In genomic region chr1:45516465-45516864, GRCh38 we compare ENCODE assay signal across 22 cellular contexts. TPM values are rescaled to one million over a fixed set of nuclear protein-coding genes. Genes with fewer than 3 reads are reported as not detected.
DNase-seq lines count a peak whose midpoint lies in the region; ATAC-seq, FAIRE-seq and TF ChIP-seq lines count a peak whose summit lies in the region.
"Had no signal": no experiment of that assay in that cellular context is flagged by ENCODE, and none has a peak within 500 bp of the region (broad histone marks: within the 10 kb centered on the region; RNA-seq: fewer than 3 reads in every experiment).

No MANE protein-coding gene starts in this region.

- H3K4me1 ChIP-seq in CD4-positive, alpha-beta memory T cell (ENCODE audit: insufficient read depth, low read length), result peaks cover 20% of the 10 kb centered on the region
- peaks cover 20% of the 10 kb centered on the region for H3K4me1 ChIP-seq in astrocyte (ENCODE audit: insufficient read depth, low read length)
- peaks cover 0 to 32% (median 29%) of the 10 kb centered on the region in 4 donors for H3K4me1 ChIP-seq in sigmoid colon
- peaks cover 10% of the 10 kb centered on the region for H3K4me1 ChIP-seq in neural progenitor cell
- H3K4me1 ChIP-seq: BE2C had no signal

- H3K9ac ChIP-seq in astrocyte (ENCODE audit: low read length) (no peak overlapping the region), neural progenitor cell (no peak overlapping the region)

- no peaks in the 10 kb centered on the region for H3K27me3 Mint-ChIP-seq in CD4-positive, alpha-beta memory T cell
- H3K27me3 Mint-ChIP-seq in IgD-negative memory B cell (no peaks in the 10 kb centered on the region), astrocyte (ENCODE audit: low read depth, unreplicated experiment) (no peaks in the 10 kb centered on the region), naive B cell (no peaks in the 10 kb centered on the region), neural progenitor cell (ENCODE audit: insufficient read depth, low read depth) (peaks cover 2% of the 10 kb centered on the region)

- peaks cover 40% of the 10 kb centered on the region for H3F3A ChIP-seq in neural progenitor cell (ENCODE audit: low read depth)

- H3K27me3 ChIP-seq in CD4-positive, alpha-beta memory T cell (ENCODE audit: insufficient read depth, low read length), result no peaks in the 10 kb centered on the region
- H3K27me3 ChIP-seq in astrocyte (ENCODE audit: insufficient read depth, low read length), result no peaks in the 10 kb centered on the region
- no peaks in the 10 kb centered on the region for H3K27me3 ChIP-seq in sigmoid colon
- H3K27me3 ChIP-seq in neural progenitor cell, result no peaks in the 10 kb centered on the region
- H3K27me3 ChIP-seq: BE2C, brain microvascular endothelial cell, tibial nerve had no signal

- TF ChIP-seq CTCF in astrocyte (IDR thresholded peaks at IDR 0.05; ENCODE audit: insufficient read depth, low read depth, low read length), result no peak
- no peak for TF ChIP-seq CTCF in sigmoid colon (IDR thresholded peaks at IDR 0.05)
- TF ChIP-seq CTCF in neural progenitor cell (IDR thresholded peaks at IDR 0.05), result no peak

- no peak for DNase-seq in CD4-positive, alpha-beta memory T cell
- DNase-seq in astrocyte (ENCODE audit: low read depth), result no peak
- no peak for DNase-seq in naive B cell
- DNase-seq in HK-2 (ENCODE audit: unreplicated experiment), result no peak
- DNase-seq in sigmoid colon, result no peak
- no peak for DNase-seq in neural progenitor cell (ENCODE audit: low spot score)
- DNase-seq: activated CD4-positive, alpha-beta T cell treated with anti-CD3 and anti-CD28 coated beads, Interleukin-2, amount 50 U/mL, for 48 hours; activated gamma-delta T cell; BE2C; brain microvascular endothelial cell; DMS53; MV-4-11; NCI-H2029 treated with DMSO at 0.1 percent for 48 hours; NCI-H510A treated with DMSO at 0.1 percent for 48 hours; occipital lobe; stimulated activated CD4-positive, alpha-beta T cell treated with anti-CD3 and anti-CD28 coated beads, Interleukin-4, amount 100 ng/mL, for 4 hours had no signal

- H3K36me3 ChIP-seq in CD4-positive, alpha-beta memory T cell (ENCODE audit: insufficient read depth, low read length), result peaks cover 49% of the 10 kb centered on the region
- H3K36me3 ChIP-seq in astrocyte (ENCODE audit: insufficient read depth, low read length), result peaks cover 49% of the 10 kb centered on the region
- H3K36me3 ChIP-seq in sigmoid colon, result peaks cover 28 to 65% (median 45%) of the 10 kb centered on the region in 4 donors
- H3K36me3 ChIP-seq in neural progenitor cell, result peaks cover 4% of the 10 kb centered on the region

- no peak for TF ChIP-seq EP300 in sigmoid colon (IDR thresholded peaks at IDR 0.05)

- FAIRE-seq in astrocyte (lab: Jason Lieb, UNC), result no peak
- FAIRE-seq: GM19239 had no signal

- 38 to 77% methylated on average over 4 of the region's 4 CpGs for WGBS in sigmoid colon, 2 donors

- H3K4me3 Mint-ChIP-seq in CD4-positive, alpha-beta memory T cell, result no peak overlapping the region
- H3K4me3 Mint-ChIP-seq in IgD-negative memory B cell (peak overlapping the region in 1 of 4 donors; percentile 66), astrocyte (ENCODE audit: unreplicated experiment) (peak overlapping the region; percentile 68), naive B cell (peak overlapping the region in 2 of 8 donors; percentile 25 to 73), neural progenitor cell (no peak overlapping the region)

- H4K20me1 ChIP-seq in astrocyte (ENCODE audit: insufficient read depth, low read length), result peaks cover 86% of the 10 kb centered on the region
- H4K20me1 ChIP-seq in neural progenitor cell (ENCODE audit: low read depth), result peaks cover 48% of the 10 kb centered on the region

- intact Hi-C loops in CD4-positive, alpha-beta memory T cell (cut with micrococcal nuclease), result no loop called here
- intact Hi-C loops in sigmoid colon (cut with DNase I), result no loop called here

- POLR2A ChIA-PET in CD4-positive, alpha-beta memory T cell (lab: Charles Lee; ENCODE audit: partially characterized antibody), result interaction anchor here (0.6 to 1.5 kb wide), 2 partner anchors 176 to 612 kb away, joined by 3 to 5 read pairs; partner anchors contain the start of genes MUTYH and TOE1

- H3K79me2 ChIP-seq in astrocyte (ENCODE audit: insufficient read depth, low read length) (peaks cover 64% of the 10 kb centered on the region), neural progenitor cell (ENCODE audit: low read depth) (peaks cover 57% of the 10 kb centered on the region)

- no peak overlapping the region for H3K4me3 ChIP-seq in CD4-positive, alpha-beta memory T cell (ENCODE audit: low read length in 2 of 2)
- H3K4me3 ChIP-seq in astrocyte (ENCODE audit: insufficient read depth, low read depth, low read length) (no peak overlapping the region), sigmoid colon (no peak overlapping the region), neural progenitor cell (no peak overlapping the region)
- H3K4me3 ChIP-seq: SK-N-MC, tibial nerve had no signal

- peak overlapping the region in 5 of 7 donors; percentile 22 to 71 (median 55) for H3K27ac Mint-ChIP-seq in CD4-positive, alpha-beta memory T cell
- H3K27ac Mint-ChIP-seq in IgD-negative memory B cell (peak overlapping the region in 2 of 3 donors; percentile 33 to 93), astrocyte (ENCODE audit: unreplicated experiment) (peak overlapping the region; percentile 69), naive B cell (peak overlapping the region in 4 of 6 donors; percentile 33 to 73 (median 56)), neural progenitor cell (no peak overlapping the region)

- TF ChIP-seq POLR2A in sigmoid colon (IDR thresholded peaks at IDR 0.05), result no peak

- peaks cover 14 to 37% (median 25%) of the 10 kb centered on the region in 4 donors for H3K4me1 Mint-ChIP-seq in CD4-positive, alpha-beta memory T cell
- H3K4me1 Mint-ChIP-seq in IgD-negative memory B cell, result peaks cover 11 to 22% (median 20%) of the 10 kb centered on the region in 3 donors
- peaks cover 34% of the 10 kb centered on the region for H3K4me1 Mint-ChIP-seq in astrocyte (ENCODE audit: low read depth, unreplicated experiment)
- peaks cover 15 to 35% (median 19%) of the 10 kb centered on the region in 3 donors for H3K4me1 Mint-ChIP-seq in naive B cell
- peaks cover 35% of the 10 kb centered on the region for H3K4me1 Mint-ChIP-seq in neural progenitor cell

- no peaks in the 10 kb centered on the region for H3K9me3 Mint-ChIP-seq in CD4-positive, alpha-beta memory T cell
- H3K9me3 Mint-ChIP-seq in IgD-negative memory B cell (no peaks in the 10 kb centered on the region), astrocyte (ENCODE audit: unreplicated experiment) (no peaks in the 10 kb centered on the region), naive B cell (no peaks in the 10 kb centered on the region), neural progenitor cell (no peaks in the 10 kb centered on the region)

- no peak overlapping the region for H2AFZ ChIP-seq in astrocyte (ENCODE audit: low read depth, low read length)
- H2AFZ ChIP-seq in neural progenitor cell (replicated peaks), result no peak overlapping the region

- CTCF ChIA-PET in CD4-positive, alpha-beta memory T cell (lab: Charles Lee; ENCODE audit: partially characterized antibody), result interaction anchor here (0.7 to 11.6 kb wide), 2 partner anchors 16 to 54 kb away, joined by 3 to 74 read pairs; partner anchors contain the start of gene MMACHC

- no peak overlapping the region for H3K27ac ChIP-seq in CD4-positive, alpha-beta memory T cell (ENCODE audit: low read depth, low read length)
- H3K27ac ChIP-seq in astrocyte (ENCODE audit: low read depth, low read length) (no peak overlapping the region), sigmoid colon (peak overlapping the region in 1 of 4 donors; percentile 30), neural progenitor cell (no peak overlapping the region)
- H3K27ac ChIP-seq: brain microvascular endothelial cell, SK-N-MC had no signal

- ATAC-seq in naive B cell (ENCODE audit: low read depth in 2 of 2), result no peak
- ATAC-seq in GM18502 (IDR thresholded peaks at IDR 0.05; ENCODE audit: poor library complexity, unreplicated experiment), result no peak

- H3K9me3 ChIP-seq in CD4-positive, alpha-beta memory T cell (ENCODE audit: control insufficient read depth in 1 of 2, low read length in 2 of 2), result no peaks in the 10 kb centered on the region
- H3K9me3 ChIP-seq in astrocyte (ENCODE audit: insufficient read depth, low read depth, low read length), result no peaks in the 10 kb centered on the region
- no peaks in the 10 kb centered on the region for H3K9me3 ChIP-seq in sigmoid colon
- H3K9me3 ChIP-seq in neural progenitor cell (ENCODE audit: low read depth), result no peaks in the 10 kb centered on the region
- H3K9me3 ChIP-seq: BE2C, tibial nerve had no signal

- no peak overlapping the region for H3K4me2 ChIP-seq in astrocyte (ENCODE audit: low read length)
- no peak overlapping the region for H3K4me2 ChIP-seq in neural progenitor cell

- H3K36me3 Mint-ChIP-seq in CD4-positive, alpha-beta memory T cell, result peaks cover 34 to 62% of the 10 kb centered on the region in 2 donors
- H3K36me3 Mint-ChIP-seq in IgD-negative memory B cell, result peaks cover 2% of the 10 kb centered on the region
- peaks cover 26% of the 10 kb centered on the region for H3K36me3 Mint-ChIP-seq in astrocyte (ENCODE audit: low read depth, unreplicated experiment)
- peaks cover 8 to 14% of the 10 kb centered on the region in 2 donors for H3K36me3 Mint-ChIP-seq in naive B cell
- H3K36me3 Mint-ChIP-seq in neural progenitor cell, result peaks cover 20% of the 10 kb centered on the region

RNA-seq across cellular contexts. Expression of gene PRDX1, which starts 5.2 kb away (rescaled TPM):
- total RNA-seq in CD4-positive, alpha-beta memory T cell, result 100 to 1,000 TPM; 130 to 145 TPM
- 100 to 1,000 TPM; 249 to 288 TPM for polyA plus RNA-seq in CD4-positive, alpha-beta memory T cell
- polyA plus RNA-seq in IgD-negative memory B cell (264 TPM), naive B cell (ENCODE audit: low read depth in 6 of 6) (100 to 1,000 TPM; 171 to 239 (median 203) TPM), sigmoid colon (100 to 1,000 TPM; 470 to 661 (median 517) TPM)
- total RNA-seq in astrocyte (861 and 986 TPM in 2 replicates), sigmoid colon (100 to 1,000 TPM; 169 to 257 (median 224) TPM), neural progenitor cell (ENCODE audit: low replicate concordance) (477 and 653 TPM in 2 replicates)

RNA-seq across cellular contexts. Expression of gene MMACHC, which starts 16.4 kb away (rescaled TPM):
- 1 to 10 TPM; 6.2 to 6.5 TPM for total RNA-seq in CD4-positive, alpha-beta memory T cell
- 1 to 10 TPM in 1 of 2 donors, not detected in 1; 1.5 TPM for polyA plus RNA-seq in CD4-positive, alpha-beta memory T cell
- polyA plus RNA-seq in IgD-negative memory B cell (1.5 TPM), naive B cell (ENCODE audit: low read depth in 6 of 6) (1 to 10 TPM in 1 of 6 donors, under 1 TPM in 4, not detected in 1; 0.20 to 1.5 (median 0.41) TPM), sigmoid colon (1 to 10 TPM; 1.2 to 5.9 (median 3.0) TPM)
- total RNA-seq in astrocyte (5.4 and 6.2 TPM in 2 replicates), sigmoid colon (1 to 10 TPM in 3 of 4 donors, under 1 TPM in 1; 0.83 to 3.9 (median 1.9) TPM), neural progenitor cell (ENCODE audit: low replicate concordance) (3.1 and 5.8 TPM in 2 replicates)

RNA-seq across cellular contexts. Expression of gene CCDC163, which starts 16.6 kb away (rescaled TPM):
- total RNA-seq in CD4-positive, alpha-beta memory T cell, result 1 to 10 TPM; 4.0 to 4.2 TPM
- 1 to 10 TPM; 4.3 to 4.6 TPM for polyA plus RNA-seq in CD4-positive, alpha-beta memory T cell
- polyA plus RNA-seq in IgD-negative memory B cell (5.2 TPM), naive B cell (ENCODE audit: low read depth in 6 of 6) (1 to 10 TPM; 1.6 to 6.8 (median 5.1) TPM), sigmoid colon (1 to 10 TPM in 1 of 3 donors, under 1 TPM in 1, not detected in 1; 0.69 to 3.4 TPM)
- total RNA-seq in astrocyte (3.0 and 3.5 TPM in 2 replicates), sigmoid colon (1 to 10 TPM in 1 of 4 donors, under 1 TPM in 3; 0.27 to 1.1 (median 0.77) TPM), neural progenitor cell (ENCODE audit: low replicate concordance) (1.7 TPM in 2 replicates)
- total RNA-seq: occipital lobe, skeletal muscle tissue had no signal

RNA-seq across cellular contexts. Expression of gene TESK2, which starts 25.5 kb away (rescaled TPM):
- 1 to 10 TPM; 7.5 to 7.7 TPM for total RNA-seq in CD4-positive, alpha-beta memory T cell
- polyA plus RNA-seq in CD4-positive, alpha-beta memory T cell, result 1 to 10 TPM; 4.5 to 4.9 TPM
- polyA plus RNA-seq in IgD-negative memory B cell, result 19.2 TPM
- total RNA-seq in astrocyte, result 1.7 and 2.0 TPM in 2 replicates
- 10 to 100 TPM in 5 of 6 donors, 1 to 10 TPM in 1; 9.0 to 20.1 (median 12.9) TPM for polyA plus RNA-seq in naive B cell (ENCODE audit: low read depth in 6 of 6)
- total RNA-seq in sigmoid colon, result 1 to 10 TPM; 4.3 to 7.8 (median 7.0) TPM
- polyA plus RNA-seq in sigmoid colon, result 1 to 10 TPM; 5.8 to 9.2 (median 7.8) TPM
- total RNA-seq in neural progenitor cell (ENCODE audit: low replicate concordance), result 10.5 and 14.9 TPM in 2 replicates

RNA-seq across cellular contexts. Expression of gene AKR1A1, which starts 34.2 kb away (rescaled TPM):
- 10 to 100 TPM; 84.3 to 89.8 TPM for total RNA-seq in CD4-positive, alpha-beta memory T cell
- polyA plus RNA-seq in CD4-positive, alpha-beta memory T cell, result 100 to 1,000 TPM in 1 of 2 donors, 10 to 100 TPM in 1; 94.6 to 124 TPM
- polyA plus RNA-seq in IgD-negative memory B cell (117 TPM), naive B cell (ENCODE audit: low read depth in 6 of 6) (100 to 1,000 TPM; 123 to 249 (median 130) TPM), sigmoid colon (100 to 1,000 TPM; 175 to 234 (median 217) TPM)
- total RNA-seq in astrocyte (118 and 129 TPM in 2 replicates), sigmoid colon (10 to 100 TPM; 39.6 to 64.2 (median 55.1) TPM), neural progenitor cell (ENCODE audit: low replicate concordance) (129 and 167 TPM in 2 replicates)
